ENCODE assay signal across 13 cellular contexts in the genomic region with DNA sequence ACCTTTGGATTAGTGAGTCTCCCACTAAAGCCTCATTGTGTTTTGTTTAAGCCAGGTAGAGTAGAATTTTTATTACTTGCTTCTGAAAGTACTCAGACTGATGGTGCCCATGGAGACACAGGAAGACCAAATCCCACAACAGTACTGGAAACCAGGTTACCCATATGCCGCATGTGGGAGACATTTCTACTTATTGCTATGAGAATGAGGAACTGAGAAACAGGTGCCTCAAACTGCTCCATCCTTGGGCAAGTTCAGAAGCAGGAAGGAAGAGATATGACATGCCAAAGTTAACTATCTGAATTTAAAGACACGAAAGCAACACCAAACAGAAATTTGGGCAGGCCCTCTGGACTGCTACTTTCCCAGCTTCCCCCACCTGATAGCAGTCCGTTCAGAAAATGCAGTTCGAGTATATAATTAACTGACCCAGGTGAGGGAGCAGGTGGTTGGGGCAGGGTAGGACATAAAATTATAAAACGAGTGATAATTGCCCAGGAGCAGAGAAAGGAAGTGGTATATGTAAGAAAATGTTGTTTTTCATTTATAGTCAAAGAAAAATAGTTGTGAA.
A peak's percentile ranks its signal among the peaks of the same experiment; 100 is the strongest.
DNase-seq lines count a peak whose midpoint lies in the region; ATAC-seq, FAIRE-seq and TF ChIP-seq lines count a peak whose summit lies in the region.
"Had no signal": no experiment of that assay in that cellular context is flagged by ENCODE, and none has a peak within 500 bp of the region (broad histone marks: within the 10 kb centered on the region; RNA-seq: fewer than 3 reads in every experiment).

No MANE protein-coding gene starts in this region.

- no CpG with 5 or more reads among the region's 5 CpGs for WGBS in neuronal stem cell (ENCODE audit: extremely low coverage in 2 of 2, insufficient read length in 2 of 2, insufficient replicate concordance in 1 of 2), 2 donors

- peaks cover 24% of the 10 kb centered on the region for H3F3A ChIP-seq in SU-DHL-6 (ENCODE audit: insufficient read depth)

- no peak overlapping the region for H3K4ac ChIP-seq in neuronal stem cell (ENCODE audit: low read length)

- ATAC-seq in GM18868 (IDR thresholded peaks at IDR 0.05; ENCODE audit: unreplicated experiment): peak; percentile 98
- peak; percentile 98 for ATAC-seq in GM21737 (IDR thresholded peaks at IDR 0.05; ENCODE audit: unreplicated experiment)
- ATAC-seq in HG03342 (IDR thresholded peaks at IDR 0.05; ENCODE audit: unreplicated experiment): peak; percentile 96
- no peak for ATAC-seq in upper lobe of right lung
- ATAC-seq: esophagus mucosa, HCT116, left cardiac atrium had no signal

- H3K36me3 ChIP-seq in SU-DHL-6 (ENCODE audit: low read length) (peaks cover 17% of the 10 kb centered on the region; the same call in 1 of the 2 replicates), upper lobe of right lung (no peaks in the 10 kb centered on the region), neuronal stem cell (replicated peaks in 1 of 2; ENCODE audit: control insufficient read depth in 2 of 2, insufficient read depth in 2 of 2, low read length in 2 of 2) (no peaks in the 10 kb centered on the region)

- H3K9ac ChIP-seq in SU-DHL-6 (ENCODE audit: low read length) (no peak overlapping the region; the same call in 1 of the 2 replicates), neuronal stem cell (ENCODE audit: low read depth, low read length, poor library complexity) (no peak overlapping the region)

- TF ChIP-seq CTCF in SU-DHL-6 (IDR thresholded peaks at IDR 0.05; ENCODE audit: insufficient read depth, low read length, poor library complexity, severe bottlenecking): no peak
- TF ChIP-seq CTCF in upper lobe of right lung (IDR thresholded peaks at IDR 0.05): no peak
- no peak for TF ChIP-seq CTCF in D721Med (IDR thresholded peaks at IDR 0.05; ENCODE audit: insufficient read depth, missing control alignments)

- H2BK15ac ChIP-seq in neuronal stem cell (ENCODE audit: low read length): no peak overlapping the region

- H2BK120ac ChIP-seq in neuronal stem cell (ENCODE audit: low read depth, low read length): no peak overlapping the region

- DNase-seq in upper lobe of right lung (no peak), NCI-H446 (lab: John Stamatoyannopoulos, UW) (no peak), D721Med (ENCODE audit: insufficient read length, low spot score) (no peak), neuronal stem cell (ENCODE audit: low spot score) (no peak)
- DNase-seq: left cardiac atrium, NCI-H1436, SHP77 had no signal

- no peaks in the 10 kb centered on the region for H3K9me2 ChIP-seq in SU-DHL-6 (replicated peaks; ENCODE audit: insufficient read depth, low read length)

- H2BK12ac ChIP-seq in neuronal stem cell (ENCODE audit: low read length): no peak overlapping the region

- H4K20me1 ChIP-seq in SU-DHL-6 (ENCODE audit: low read depth, low read length): no peaks in the 10 kb centered on the region

- H3K4me3 ChIP-seq in SU-DHL-6 (ENCODE audit: insufficient read depth, low read length, poor library complexity, severe bottlenecking): peak overlapping the region; percentile 10
- H3K4me3 ChIP-seq in upper lobe of right lung: no peak overlapping the region
- H3K4me3 ChIP-seq in neuronal stem cell (ENCODE audit: low read length in 2 of 2): no peak overlapping the region

- H3K18ac ChIP-seq in neuronal stem cell (ENCODE audit: low read length): no peak overlapping the region

- no peaks in the 10 kb centered on the region for H3K79me2 ChIP-seq in SU-DHL-6 (ENCODE audit: insufficient read depth, low read length)

- H3K9me3 ChIP-seq in SU-DHL-6 (ENCODE audit: insufficient read depth, low read length) (peaks cover 14% of the 10 kb centered on the region; the same call in 1 of the 2 replicates), upper lobe of right lung (no peaks in the 10 kb centered on the region), neuronal stem cell (replicated peaks in 1 of 2; ENCODE audit: control insufficient read depth in 2 of 2, insufficient read depth in 1 of 2, low read depth in 1 of 2, low read length in 2 of 2) (no peaks in the 10 kb centered on the region)

- no peak overlapping the region for H3K14ac ChIP-seq in neuronal stem cell (ENCODE audit: low read length)

- H2AK5ac ChIP-seq in neuronal stem cell (ENCODE audit: low read depth, low read length): no peak overlapping the region

- H3K4me1 ChIP-seq in upper lobe of right lung (no peaks in the 10 kb centered on the region), neuronal stem cell (ENCODE audit: control insufficient read depth in 2 of 2, insufficient read depth in 1 of 2, low read depth in 1 of 2, low read length in 2 of 2) (no peaks in the 10 kb centered on the region)

- intact Hi-C loops in upper lobe of right lung (cut with DNase I): no loop called here

- H3K27me3 ChIP-seq in SU-DHL-6 (ENCODE audit: low read length): no peaks in the 10 kb centered on the region; the same call in 1 of the 2 replicates
- H3K27me3 ChIP-seq in upper lobe of right lung: no peaks in the 10 kb centered on the region
- H3K27me3 ChIP-seq in neuronal stem cell (ENCODE audit: control insufficient read depth in 3 of 3, insufficient read depth in 3 of 3, low read depth in 1 of 3, low read length in 3 of 3): no peaks in the 10 kb centered on the region

- no peak overlapping the region for H2BK5ac ChIP-seq in neuronal stem cell (ENCODE audit: low read length)

- H4K91ac ChIP-seq in neuronal stem cell (ENCODE audit: low read depth, low read length, poor library complexity): no peak overlapping the region

- H3K79me1 ChIP-seq in neuronal stem cell (ENCODE audit: low read depth, low read length): no peaks in the 10 kb centered on the region

- H3K27ac ChIP-seq in SU-DHL-6 (ENCODE audit: low read depth, low read length) (peak overlapping the region; percentile 80), upper lobe of right lung (no peak overlapping the region), neuronal stem cell (replicated peaks; ENCODE audit: low read length) (no peak overlapping the region)

- H3K4me2 ChIP-seq in SU-DHL-6 (ENCODE audit: low read depth, low read length, poor library complexity, severe bottlenecking): peak overlapping the region; percentile 57
- no peak overlapping the region for H3K4me2 ChIP-seq in neuronal stem cell (ENCODE audit: insufficient read depth, low read length, poor library complexity, severe bottlenecking)

- FAIRE-seq in D721Med (lab: Jason Lieb, UNC): no peak

- H3K23ac ChIP-seq in neuronal stem cell (ENCODE audit: low read depth, low read length, poor library complexity): no peak overlapping the region

- no peak overlapping the region for H2AFZ ChIP-seq in SU-DHL-6 (ENCODE audit: low read depth, low read length, severe bottlenecking)
- no peak overlapping the region for H2AFZ ChIP-seq in neuronal stem cell (ENCODE audit: low read length)

- no peak overlapping the region for H4K8ac ChIP-seq in neuronal stem cell (ENCODE audit: low read depth, low read length)
